Comparison of ENCODE assay signal across 23 cellular contexts in the genomic region with DNA sequence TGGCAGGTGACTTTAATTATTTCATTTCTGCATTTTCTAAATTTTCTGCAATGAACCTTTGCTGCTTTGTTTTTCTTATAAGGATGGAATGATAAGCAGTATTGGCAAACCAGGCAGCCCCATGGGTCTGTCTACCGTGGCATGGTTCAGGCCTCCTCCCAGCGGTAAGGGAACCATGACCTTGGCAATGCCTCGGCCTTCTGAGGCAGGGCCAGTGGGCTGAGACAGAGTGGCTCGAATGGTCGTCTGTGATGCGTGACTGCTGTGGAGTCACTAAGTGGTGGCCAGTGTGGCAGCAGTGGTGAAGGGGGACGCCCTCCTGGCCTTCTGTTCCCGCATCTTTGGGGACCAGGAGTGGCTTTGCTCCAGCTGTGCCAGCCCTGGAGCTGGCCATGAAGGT.
"Had no signal": no experiment of that assay in that cellular context is flagged by ENCODE, and none has a peak within 500 bp of the region (broad histone marks: within the 10 kb centered on the region; RNA-seq: fewer than 3 reads in every experiment).

No MANE protein-coding gene starts in this region.

- H3K9ac ChIP-seq: neural progenitor cell had no signal

- H3K4me2 ChIP-seq: neural progenitor cell, smooth muscle cell had no signal

- H3K9me3 ChIP-seq: pancreas, psoas muscle, right lobe of liver, stomach, testis, tibial artery, upper lobe of right lung had no signal

- H3K27ac ChIP-seq: neural progenitor cell, pancreas, psoas muscle, right lobe of liver, stomach, testis, tibial artery, upper lobe of right lung had no signal

- H3K36me3 ChIP-seq: neural progenitor cell, pancreas, right lobe of liver, stomach, tibial artery, upper lobe of right lung had no signal

- H2AFZ ChIP-seq: neural progenitor cell had no signal

- ATAC-seq: natural killer cell; pancreas; psoas muscle; stimulated activated naive B cell treated with anti-CD40 and anti-IgM and Interleukin-4, amounts not matched to agents 10 μg/mL and 1 μg/mL and 100 μg/mL, for 72 hours; stimulated activated naive CD8-positive, alpha-beta T cell treated with anti-CD3 and anti-CD28 coated beads, Interleukin-15, Interleukin-2, amounts not matched to agents 100 U/mL and 50 U/mL, for 24 hours; upper lobe of right lung had no signal

- DNase-seq: head of caudate nucleus; hypothalamus; immature natural killer cell; kidney; mesendoderm; naive B cell; natural killer cell; nephron progenitor cell; pancreas; psoas muscle; right lobe of liver; stimulated activated CD4-positive, alpha-beta T cell treated with anti-CD3 and anti-CD28 coated beads, Interleukin-2, amount 100 ng/mL, for 24 hours; stimulated activated CD4-positive, alpha-beta T cell treated with anti-CD3 and anti-CD28 coated beads, Interleukin-4, amount 100 ng/mL, for 1 hour; stimulated activated naive B cell treated with anti-CD40 and anti-IgM and Interleukin-4, amounts not matched to agents 10 μg/mL and 1 μg/mL and 100 μg/mL, for 72 hours; stimulated activated naive CD8-positive, alpha-beta T cell treated with anti-CD3 and anti-CD28 coated beads, Interleukin-15, Interleukin-2, amounts not matched to agents 100 U/mL and 50 U/mL, for 24 hours; stomach; testis; tibial artery; trophoblast cell; upper lobe of right lung had no signal

- H3K27me3 ChIP-seq: neural progenitor cell, pancreas, right lobe of liver, stomach, testis, upper lobe of right lung had no signal

- H3K4me1 ChIP-seq: neural progenitor cell, pancreas, psoas muscle, right lobe of liver, stomach, testis, tibial artery, upper lobe of right lung had no signal

- H3K4me3 ChIP-seq: lung, neural progenitor cell, pancreas, psoas muscle, right lobe of liver, smooth muscle cell, stomach, testis, tibial artery, upper lobe of right lung had no signal
